1 cellular context compared by ENCODE assay signal in the genomic region with DNA sequence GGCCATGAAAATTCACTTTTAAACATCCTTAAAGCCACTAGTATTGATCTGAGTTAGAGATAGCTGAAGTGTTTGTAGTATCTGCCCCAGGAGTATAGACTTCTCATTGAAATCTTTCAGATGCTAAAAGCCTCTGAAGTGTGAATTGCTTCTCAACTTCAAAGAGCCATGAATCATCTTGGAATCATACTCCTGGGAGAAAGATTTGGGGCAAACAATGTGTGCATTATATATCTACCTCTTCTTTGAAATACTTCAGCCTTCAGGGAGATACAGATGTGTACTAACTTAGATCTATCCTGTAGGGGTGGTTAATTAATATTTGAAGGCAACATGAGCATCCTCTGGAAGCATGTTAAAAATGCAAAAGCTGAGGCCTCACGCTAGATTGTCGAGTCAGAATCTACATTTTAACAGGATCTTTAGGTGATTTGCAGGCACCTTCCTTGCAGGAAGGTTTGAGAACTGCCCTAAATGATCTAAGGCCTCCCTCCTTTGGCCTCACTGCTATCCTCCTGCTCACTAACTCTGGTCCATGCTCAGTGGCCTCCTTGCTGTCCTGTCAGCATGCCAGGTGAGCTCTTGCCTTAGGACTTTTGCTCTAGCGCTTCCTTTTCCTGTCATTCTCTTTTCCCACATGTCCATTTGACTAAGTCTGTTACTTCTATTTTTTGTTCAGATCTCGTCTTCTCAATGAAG.
TF ChIP-seq lines count a peak whose summit lies in the region.

No MANE protein-coding gene starts in this region.

TF ChIP-seq in K562, 482 proteins besides CTCF, POLR2A, EP300 and RAD21 (continued from another document):
- TF ChIP-seq MCM3 (IDR thresholded peaks at IDR 0.05) (0 out of 2 replicates have a peak, but pooled peaks have one; percentile 52), ZNF77 (CRISPR knock-in tag; IDR thresholded peaks at IDR 0.05) (no peak)
TF ChIP-seq in K562: peak in this region for 1.
